In genomic region chr6:105484238-105485161, GRCh38 we compare ENCODE assay signal across 8 cellular contexts.
DNase-seq lines count a peak whose midpoint lies in the region; ATAC-seq and TF ChIP-seq lines count a peak whose summit lies in the region.

No MANE protein-coding gene starts in this region.

- peaks cover 11% of the 10 kb centered on the region for H3K4me1 Mint-ChIP-seq in Calu3 (ENCODE audit: low read depth, unreplicated experiment)
- peaks cover 28% of the 10 kb centered on the region for H3K4me1 Mint-ChIP-seq in WTC11

- no peak for DNase-seq in Calu3
- DNase-seq in NCI-H1694 (lab: John Stamatoyannopoulos, UW): peak; percentile 39
- no peak for DNase-seq in WTC11 (ENCODE audit: low spot score)
- DNase-seq in glomerular visceral epithelial cell (ENCODE audit: extremely low spot score): peak; percentile 56
- no peak for DNase-seq in sciatic nerve (ENCODE audit: low spot score)

- H3K27me3 Mint-ChIP-seq in Calu3 (ENCODE audit: unreplicated experiment) (no peaks in the 10 kb centered on the region), WTC11 (ENCODE audit: low read depth) (no peaks in the 10 kb centered on the region)

- intact Hi-C loops in Calu3 (cut with micrococcal nuclease; ENCODE audit: unreplicated experiment): loop anchor here (1.0 to 10.0 kb wide), 4 partner anchors 248 to 817 kb away; partner anchors contain the start of gene PRDM1
- intact Hi-C loops in sciatic nerve (cut with DNase I): no loop called here

- H3K27ac Mint-ChIP-seq in Calu3 (ENCODE audit: unreplicated experiment) (no peak overlapping the region), WTC11 (no peak overlapping the region)

- POLR2A ChIA-PET in WTC11 (lab: Charles Lee): no interaction called here

- no peaks in the 10 kb centered on the region for H3K36me3 Mint-ChIP-seq in Calu3 (ENCODE audit: insufficient read depth, unreplicated experiment)
- H3K36me3 Mint-ChIP-seq in WTC11: no peaks in the 10 kb centered on the region

- CTCF ChIA-PET in Calu3 (lab: Charles Lee): interaction anchor here (1.1 kb wide), 1 partner anchor 739 kb away, joined by 4 read pairs; no protein-coding TSS in a partner anchor
- CTCF ChIA-PET in WTC11 (lab: Charles Lee): interaction anchor here (1.0 kb wide), 1 partner anchor 351 kb away, joined by 5 read pairs; no protein-coding TSS in a partner anchor

- peak; percentile 41 for ATAC-seq in GM21367 (IDR thresholded peaks at IDR 0.05; ENCODE audit: unreplicated experiment)
- ATAC-seq in WTC11: peak; percentile 73
- peak; percentile 65 for ATAC-seq in sciatic nerve
- no peak for ATAC-seq in GM21717 (IDR thresholded peaks at IDR 0.05; ENCODE audit: unreplicated experiment)
- ATAC-seq in HG03097 (IDR thresholded peaks at IDR 0.05; ENCODE audit: low FRiP score, unreplicated experiment): no peak

- no TSS peak for BruUV-seq in Calu3 (replicated peaks; lab: Mats Ljungman, UMichigan)

- H3K4me3 Mint-ChIP-seq in Calu3 (ENCODE audit: low read depth, unreplicated experiment): no peak overlapping the region
- H3K4me3 Mint-ChIP-seq in WTC11: no peak overlapping the region

- TF ChIP-seq CTCF in Calu3 (IDR thresholded peaks at IDR 0.05; ENCODE audit: unreplicated experiment) (peak; percentile 57), WTC11 (IDR thresholded peaks at IDR 0.05) (peak; percentile 40)

- no peaks in the 10 kb centered on the region for H3K9me3 Mint-ChIP-seq in Calu3 (ENCODE audit: low read depth, unreplicated experiment)
- H3K9me3 Mint-ChIP-seq in WTC11: no peaks in the 10 kb centered on the region

TF ChIP-seq in WTC11, 78 proteins besides CTCF, POLR2A, EP300 and RAD21:
- TF ChIP-seq GRHL2 (CRISPR knock-in tag; IDR thresholded peaks at IDR 0.05; ENCODE audit: insufficient replicate concordance, severe bottlenecking) (no peak), ZNF317 (CRISPR knock-in tag; IDR thresholded peaks at IDR 0.05; ENCODE audit: borderline replicate concordance, low read depth) (no peak), CDX4 (CRISPR knock-in tag; IDR thresholded peaks at IDR 0.05; ENCODE audit: borderline replicate concordance) (no peak)

Comparison
In these comparisons a context has a peak if more than half of its experiments do, and no peak if none do; other contexts are left out.
1. DNase-seq: peak in NCI-H1694 (single experiment) and glomerular visceral epithelial cell (single experiment); none in Calu3 (single experiment), WTC11 (single experiment) and sciatic nerve (single experiment).
2. ATAC-seq: peak in GM21367 (single experiment), WTC11 (single experiment) and sciatic nerve (single experiment); none in GM21717 (single experiment) and HG03097 (single experiment).